Comparison of ENCODE assay signal across 13 cellular contexts in genomic region chr2:148493822-148494563, GRCh38.
DNase-seq lines count a peak whose midpoint lies in the region; ATAC-seq and TF ChIP-seq lines count a peak whose summit lies in the region.
"Had no signal": no experiment of that assay in that cellular context is flagged by ENCODE, and none has a peak within 500 bp of the region (broad histone marks: within the 10 kb centered on the region; RNA-seq: fewer than 3 reads in every experiment).

No MANE protein-coding gene starts in this region.

- H3K27ac ChIP-seq in DOHH2 (ENCODE audit: low read depth, low read length): peak overlapping the region; percentile 60
- H3K27ac ChIP-seq in sigmoid colon: no peak overlapping the region
- H3K27ac ChIP-seq in trophoblast cell (ENCODE audit: low read depth, low read length): no peak overlapping the region
- H3K27ac ChIP-seq: dorsolateral prefrontal cortex had no signal

- H4K8ac ChIP-seq in trophoblast cell (ENCODE audit: low read depth, low read length): no peak overlapping the region

- H2BK12ac ChIP-seq in trophoblast cell (ENCODE audit: low read length): no peak overlapping the region

- H4K20me1 ChIP-seq in DOHH2 (ENCODE audit: control insufficient read depth, insufficient read depth, low read depth, low read length): no peaks in the 10 kb centered on the region

- intact Hi-C loops in sigmoid colon (cut with DNase I): no loop called here

- H4K91ac ChIP-seq in trophoblast cell (ENCODE audit: low read depth, low read length): no peak overlapping the region

- no peaks in the 10 kb centered on the region for H3F3A ChIP-seq in DOHH2 (ENCODE audit: control insufficient read depth, insufficient read depth)

- peak; percentile 69 for ATAC-seq in GM19467 (IDR thresholded peaks at IDR 0.05; ENCODE audit: unreplicated experiment)
- ATAC-seq in HG03095 (IDR thresholded peaks at IDR 0.05; ENCODE audit: unreplicated experiment): peak; percentile 66
- ATAC-seq: left lobe of liver, T-helper 17 cell had no signal

- peak overlapping the region; percentile 67 for H3K4me2 ChIP-seq in DOHH2 (ENCODE audit: low read length)
- H3K4me2 ChIP-seq in trophoblast cell (ENCODE audit: low read length): no peak overlapping the region

- H4K12ac ChIP-seq in trophoblast cell (ENCODE audit: low read depth, low read length): no peak overlapping the region

- no peaks in the 10 kb centered on the region for H3K27me3 ChIP-seq in DOHH2 (ENCODE audit: control insufficient read depth, low read length)
- no peaks in the 10 kb centered on the region for H3K27me3 ChIP-seq in sigmoid colon
- no peaks in the 10 kb centered on the region for H3K27me3 ChIP-seq in trophoblast cell (ENCODE audit: insufficient read depth, low read length)
- H3K27me3 ChIP-seq: dorsolateral prefrontal cortex had no signal

- no peak overlapping the region for H3K14ac ChIP-seq in trophoblast cell (ENCODE audit: low read length)

- H3K79me2 ChIP-seq in DOHH2 (ENCODE audit: control insufficient read depth, low read length) (no peaks in the 10 kb centered on the region), trophoblast cell (ENCODE audit: control insufficient read depth, insufficient read depth, low read length, poor library complexity) (no peaks in the 10 kb centered on the region)

- H3K4me1 ChIP-seq in DOHH2 (ENCODE audit: control insufficient read depth, low read length) (peaks cover 43% of the 10 kb centered on the region), sigmoid colon (no peaks in the 10 kb centered on the region), trophoblast cell (ENCODE audit: control insufficient read depth in 1 of 2, insufficient read depth in 2 of 2, low read length in 2 of 2) (no peaks in the 10 kb centered on the region)

- no peak overlapping the region for H3K23ac ChIP-seq in trophoblast cell (ENCODE audit: low read length)

- H3K27ac Mint-ChIP-seq in T-helper 2 cell treated with Interferon-gamma antibody and Interleukin-4, amounts not matched to agents 5 μg/mL and 100 μg/mL, for 36 hours: no peak overlapping the region
- H3K27ac Mint-ChIP-seq: stimulated activated naive CD8-positive, alpha-beta T cell treated with anti-CD3 and anti-CD28 coated beads, Interleukin-15, Interleukin-2, amounts not matched to agents 100 ng/mL and 50 ng/mL, for 24 hours; T-helper 17 cell had no signal

- H2BK5ac ChIP-seq in trophoblast cell (ENCODE audit: low read depth, low read length, poor library complexity): no peak overlapping the region

- H3K9me3 ChIP-seq in DOHH2 (ENCODE audit: control insufficient read depth, insufficient read depth, low read length): no peaks in the 10 kb centered on the region
- H3K9me3 ChIP-seq in sigmoid colon: no peaks in the 10 kb centered on the region
- no peaks in the 10 kb centered on the region for H3K9me3 ChIP-seq in trophoblast cell (ENCODE audit: insufficient read depth, low read depth, low read length)

- H3K27me3 Mint-ChIP-seq in T-helper 2 cell treated with Interferon-gamma antibody and Interleukin-4, amounts not matched to agents 5 μg/mL and 100 μg/mL, for 36 hours (ENCODE audit: low read depth): no peaks in the 10 kb centered on the region
- H3K27me3 Mint-ChIP-seq: stimulated activated naive CD8-positive, alpha-beta T cell treated with anti-CD3 and anti-CD28 coated beads, Interleukin-15, Interleukin-2, amounts not matched to agents 100 ng/mL and 50 ng/mL, for 24 hours; T-helper 17 cell had no signal

- H3K4me3 ChIP-seq in DOHH2 (ENCODE audit: low read length) (peak overlapping the region; percentile 44), sigmoid colon (no peak overlapping the region), trophoblast cell (ENCODE audit: low read depth, low read length) (no peak overlapping the region)
- H3K4me3 ChIP-seq: dorsolateral prefrontal cortex had no signal

- no peaks in the 10 kb centered on the region for H3K9me2 ChIP-seq in DOHH2 (replicated peaks; ENCODE audit: control insufficient read depth, low read length)

- H3K4ac ChIP-seq in trophoblast cell (ENCODE audit: low read depth, low read length): no peak overlapping the region

- no peak overlapping the region for H3K4me3 Mint-ChIP-seq in T-helper 2 cell treated with Interferon-gamma antibody and Interleukin-4, amounts not matched to agents 5 μg/mL and 100 μg/mL, for 36 hours
- H3K4me3 Mint-ChIP-seq: stimulated activated naive CD8-positive, alpha-beta T cell treated with anti-CD3 and anti-CD28 coated beads, Interleukin-15, Interleukin-2, amounts not matched to agents 100 ng/mL and 50 ng/mL, for 24 hours; T-helper 17 cell had no signal

- no peak overlapping the region for H2BK120ac ChIP-seq in trophoblast cell (ENCODE audit: insufficient read depth, low read length, poor library complexity)

- no peak overlapping the region for H3K9ac ChIP-seq in trophoblast cell (ENCODE audit: low read length)

- DNase-seq in SKM-1 (lab: John Stamatoyannopoulos, UW; ENCODE audit: unreplicated experiment) (peak; percentile 18), sigmoid colon (no peak), activated gamma-delta T cell treated with Interleukin-2 at 50 U/mL for 16 hours (no peak), trophoblast cell (no peak)
- no peak for DNase-seq in T-helper 2 cell treated with Interferon-gamma antibody and Interleukin-4, amounts not matched to agents 5 μg/mL and 100 μg/mL, for 36 hours (ENCODE audit: low spot score)
- DNase-seq: dorsolateral prefrontal cortex, NCI-H69, T-helper 17 cell had no signal

- no peak for TF ChIP-seq EP300 in sigmoid colon (IDR thresholded peaks at IDR 0.05)

- H3K79me1 ChIP-seq in trophoblast cell (ENCODE audit: low read length): no peaks in the 10 kb centered on the region

- TF ChIP-seq POLR2A in sigmoid colon (IDR thresholded peaks at IDR 0.05): no peak

- TF ChIP-seq CTCF in DOHH2 (IDR thresholded peaks at IDR 0.05; ENCODE audit: low read depth, low read length, poor library complexity, severe bottlenecking) (no peak), sigmoid colon (IDR thresholded peaks at IDR 0.05) (no peak)

- H3K36me3 Mint-ChIP-seq in T-helper 2 cell treated with Interferon-gamma antibody and Interleukin-4, amounts not matched to agents 5 μg/mL and 100 μg/mL, for 36 hours (ENCODE audit: low read depth): peaks cover 2% of the 10 kb centered on the region

- no peak overlapping the region for H2AK5ac ChIP-seq in trophoblast cell (ENCODE audit: low read length)

- H2AFZ ChIP-seq in trophoblast cell (ENCODE audit: insufficient read depth, low read length, poor library complexity): no peak overlapping the region

- H3K18ac ChIP-seq in trophoblast cell (ENCODE audit: low read length): no peak overlapping the region

- H3K9me3 Mint-ChIP-seq in T-helper 2 cell treated with Interferon-gamma antibody and Interleukin-4, amounts not matched to agents 5 μg/mL and 100 μg/mL, for 36 hours: no peaks in the 10 kb centered on the region
- H3K9me3 Mint-ChIP-seq: stimulated activated naive CD8-positive, alpha-beta T cell treated with anti-CD3 and anti-CD28 coated beads, Interleukin-15, Interleukin-2, amounts not matched to agents 100 ng/mL and 50 ng/mL, for 24 hours had no signal

- peaks cover 3% of the 10 kb centered on the region for H3K4me1 Mint-ChIP-seq in T-helper 2 cell treated with Interferon-gamma antibody and Interleukin-4, amounts not matched to agents 5 μg/mL and 100 μg/mL, for 36 hours (ENCODE audit: low read depth)
- H3K4me1 Mint-ChIP-seq: T-helper 17 cell had no signal

- H3K36me3 ChIP-seq in DOHH2 (ENCODE audit: control insufficient read depth, low read length): no peaks in the 10 kb centered on the region; the same call in 1 of the 2 replicates
- H3K36me3 ChIP-seq in sigmoid colon: peaks cover 0 to 29% (median 13%) of the 10 kb centered on the region in 4 donors
- H3K36me3 ChIP-seq in trophoblast cell (ENCODE audit: control insufficient read depth in 1 of 2, insufficient read depth in 2 of 2, low read length in 2 of 2): peaks cover 2 to 4% of the 10 kb centered on the region in 2 experiments

- 69 to 87% methylated on average over 2 of the region's 2 CpGs for WGBS in sigmoid colon, 2 donors
- WGBS in trophoblast cell (ENCODE audit: extremely low coverage, insufficient coverage, insufficient read length): 100% methylated on average over 1 of the region's 2 CpGs
